2 cellular contexts compared by ENCODE assay signal in the genomic region with DNA sequence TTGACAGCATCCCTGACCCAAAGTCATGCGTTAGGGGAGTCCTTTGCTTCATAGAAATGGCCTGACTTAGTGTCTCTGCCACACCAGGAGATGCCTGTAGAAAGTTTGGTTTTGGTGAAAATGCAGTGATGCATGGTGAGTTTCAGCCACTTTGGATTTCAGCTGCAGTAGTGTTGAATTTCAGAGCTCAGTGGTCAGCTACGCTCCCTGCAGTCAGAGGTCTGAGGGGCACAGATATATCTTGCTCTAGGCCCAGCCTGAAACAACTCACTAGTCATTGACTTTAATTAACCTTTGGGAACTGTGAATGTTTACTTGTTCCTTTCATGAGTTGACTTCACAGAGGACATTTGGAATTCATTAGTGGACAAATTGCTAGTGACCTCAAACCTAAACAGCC.
TF ChIP-seq lines count a peak whose summit lies in the region.

No MANE protein-coding gene starts in this region.

TF ChIP-seq in A549, 52 proteins besides CTCF, POLR2A, EP300 and RAD21:
- TF ChIP-seq ZNF302 (CRISPR knock-in tag; IDR thresholded peaks at IDR 0.05) (no peak), SMC3 (IDR thresholded peaks at IDR 0.05) (no peak), JUNB (IDR thresholded peaks at IDR 0.05) (no peak), SREBF2 (IDR thresholded peaks at IDR 0.05) (no peak), POLR2AphosphoS2 (conservative IDR thresholded peaks at IDR 0.05; ENCODE audit: low read length) (no peak), USF2 (IDR thresholded peaks at IDR 0.05) (no peak)
- TF ChIP-seq, protein P1, sequence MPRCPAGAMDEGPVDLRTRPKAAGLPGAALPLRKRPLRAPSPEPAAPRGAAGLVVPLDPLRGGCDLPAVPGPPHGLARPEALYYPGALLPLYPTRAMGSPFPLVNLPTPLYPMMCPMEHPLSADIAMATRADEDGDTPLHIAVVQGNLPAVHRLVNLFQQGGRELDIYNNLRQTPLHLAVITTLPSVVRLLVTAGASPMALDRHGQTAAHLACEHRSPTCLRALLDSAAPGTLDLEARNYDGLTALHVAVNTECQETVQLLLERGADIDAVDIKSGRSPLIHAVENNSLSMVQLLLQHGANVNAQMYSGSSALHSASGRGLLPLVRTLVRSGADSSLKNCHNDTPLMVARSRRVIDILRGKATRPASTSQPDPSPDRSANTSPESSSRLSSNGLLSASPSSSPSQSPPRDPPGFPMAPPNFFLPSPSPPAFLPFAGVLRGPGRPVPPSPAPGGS (IDR thresholded peaks at IDR 0.05): no peak
- TF ChIP-seq, protein P2, sequence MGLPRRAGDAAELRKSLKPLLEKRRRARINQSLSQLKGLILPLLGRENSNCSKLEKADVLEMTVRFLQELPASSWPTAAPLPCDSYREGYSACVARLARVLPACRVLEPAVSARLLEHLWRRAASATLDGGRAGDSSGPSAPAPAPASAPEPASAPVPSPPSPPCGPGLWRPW (IDR thresholded peaks at IDR 0.05): no peak

TF ChIP-seq in GM12878, 131 proteins besides CTCF, POLR2A, EP300 and RAD21:
- TF ChIP-seq SPI1 (IDR thresholded peaks at IDR 0.05; ENCODE audit: borderline replicate concordance, insufficient read depth, low read depth, low read length) (no peak), DPF2 (IDR thresholded peaks at IDR 0.05) (no peak), HCFC1 (IDR thresholded peaks at IDR 0.05; ENCODE audit: low read length) (no peak), HDAC6 (IDR thresholded peaks at IDR 0.05; ENCODE audit: unreplicated experiment) (no peak), CREB1 (IDR thresholded peaks at IDR 0.05; ENCODE audit: low read depth) (no peak), NR2C2 (IDR thresholded peaks at IDR 0.05; ENCODE audit: borderline replicate concordance, control insufficient read depth, insufficient read length, low read depth) (no peak), HDGF (IDR thresholded peaks at IDR 0.05) (no peak), SIX5 (IDR thresholded peaks at IDR 0.05; ENCODE audit: low read depth, low read length, severe bottlenecking) (no peak), TCF7 (IDR thresholded peaks at IDR 0.05; ENCODE audit: borderline replicate concordance) (no peak), ZNF274 (IDR thresholded peaks at IDR 0.05; ENCODE audit: insufficient read depth, insufficient read length) (no peak), CBX3 (IDR thresholded peaks at IDR 0.05; ENCODE audit: borderline replicate concordance, low read depth) (no peak), STAT1 (conservative IDR thresholded peaks at IDR 0.05) (no peak), ATF7 (IDR thresholded peaks at IDR 0.05; ENCODE audit: low read depth) (no peak)
